Comparison of ENCODE assay signal across 1 cellular context in genomic region chr11:14075118-14075601, GRCh38.
TF ChIP-seq lines count a peak whose summit lies in the region.

No MANE protein-coding gene starts in this region.

TF ChIP-seq in WTC11, 78 proteins besides CTCF, POLR2A, EP300 and RAD21 (continued from another document):
- TF ChIP-seq, protein P1, sequence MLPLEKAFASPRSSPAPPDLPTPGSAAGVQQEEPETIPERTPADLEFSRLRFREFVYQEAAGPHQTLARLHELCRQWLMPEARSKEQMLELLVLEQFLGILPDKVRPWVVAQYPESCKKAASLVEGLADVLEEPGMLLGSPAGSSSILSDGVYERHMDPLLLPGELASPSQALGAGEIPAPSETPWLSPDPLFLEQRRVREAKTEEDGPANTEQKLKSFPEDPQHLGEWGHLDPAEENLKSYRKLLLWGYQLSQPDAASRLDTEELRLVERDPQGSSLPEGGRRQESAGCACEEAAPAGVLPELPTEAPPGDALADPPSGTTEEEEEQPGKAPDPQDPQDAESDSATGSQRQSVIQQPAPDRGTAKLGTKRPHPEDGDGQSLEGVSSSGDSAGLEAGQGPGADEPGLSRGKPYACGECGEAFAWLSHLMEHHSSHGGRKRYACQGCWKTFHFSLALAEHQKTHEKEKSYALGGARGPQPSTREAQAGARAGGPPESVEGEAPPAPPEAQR (CRISPR knock-in tag; IDR thresholded peaks at IDR 0.05), result no peak
- TF ChIP-seq, protein P2, sequence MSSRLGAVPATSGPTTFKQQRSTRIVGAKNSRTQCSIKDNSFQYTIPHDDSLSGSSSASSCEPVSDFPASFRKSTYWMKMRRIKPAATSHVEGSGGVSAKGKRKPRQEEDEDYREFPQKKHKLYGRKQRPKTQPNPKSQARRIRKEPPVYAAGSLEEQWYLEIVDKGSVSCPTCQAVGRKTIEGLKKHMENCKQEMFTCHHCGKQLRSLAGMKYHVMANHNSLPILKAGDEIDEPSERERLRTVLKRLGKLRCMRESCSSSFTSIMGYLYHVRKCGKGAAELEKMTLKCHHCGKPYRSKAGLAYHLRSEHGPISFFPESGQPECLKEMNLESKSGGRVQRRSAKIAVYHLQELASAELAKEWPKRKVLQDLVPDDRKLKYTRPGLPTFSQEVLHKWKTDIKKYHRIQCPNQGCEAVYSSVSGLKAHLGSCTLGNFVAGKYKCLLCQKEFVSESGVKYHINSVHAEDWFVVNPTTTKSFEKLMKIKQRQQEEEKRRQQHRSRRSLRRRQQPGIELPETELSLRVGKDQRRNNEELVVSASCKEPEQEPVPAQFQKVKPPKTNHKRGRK (CRISPR knock-in tag; IDR thresholded peaks at IDR 0.05; ENCODE audit: borderline replicate concordance), result no peak
- no peak for TF ChIP-seq NR2C2 (CRISPR knock-in tag; IDR thresholded peaks at IDR 0.05)
- TF ChIP-seq ESRRA (CRISPR knock-in tag; IDR thresholded peaks at IDR 0.05; ENCODE audit: borderline replicate concordance), result no peak
- no peak for TF ChIP-seq ETV6 (CRISPR knock-in tag; IDR thresholded peaks at IDR 0.05)
- TF ChIP-seq ZNF219 (CRISPR knock-in tag; IDR thresholded peaks at IDR 0.05; ENCODE audit: borderline replicate concordance), result no peak
- TF ChIP-seq FOXJ3 (CRISPR knock-in tag; IDR thresholded peaks at IDR 0.05; ENCODE audit: borderline replicate concordance), result no peak
- TF ChIP-seq SMAD4 (CRISPR knock-in tag; IDR thresholded peaks at IDR 0.05), result no peak
- TF ChIP-seq TCF7 (CRISPR knock-in tag; IDR thresholded peaks at IDR 0.05; ENCODE audit: low read depth), result no peak
